Comparison of ENCODE assay signal across 10 cellular contexts in genomic region chr10:92822060-92822634, GRCh38. TPM values are rescaled to one million over a fixed set of nuclear protein-coding genes. Genes with fewer than 3 reads are reported as not detected.
A peak's percentile ranks its signal among the peaks of the same experiment; 100 is the strongest.
DNase-seq lines count a peak whose midpoint lies in the region; ATAC-seq and TF ChIP-seq lines count a peak whose summit lies in the region.
"Had no signal": no experiment of that assay in that cellular context is flagged by ENCODE, and none has a peak within 500 bp of the region (broad histone marks: within the 10 kb centered on the region; RNA-seq: fewer than 3 reads in every experiment).

No MANE protein-coding gene starts in this region.

- H3K4me1 ChIP-seq in right lobe of liver (no peaks in the 10 kb centered on the region), neural progenitor cell (no peaks in the 10 kb centered on the region)

- ATAC-seq in right lobe of liver, result peak; percentile 49 to 78 (median 68)
- ATAC-seq in HG03439 (IDR thresholded peaks at IDR 0.05; ENCODE audit: unreplicated experiment), result no peak

- H3K9me3 ChIP-seq in right lobe of liver (no peaks in the 10 kb centered on the region), neural progenitor cell (ENCODE audit: low read depth) (no peaks in the 10 kb centered on the region)

- no peaks in the 10 kb centered on the region for H4K20me1 ChIP-seq in neural progenitor cell (ENCODE audit: low read depth)

- no peak overlapping the region for H3K9ac ChIP-seq in neural progenitor cell

- intact Hi-C loops in right lobe of liver (cut with DNase I), result no loop called here

- H3K36me3 Mint-ChIP-seq in neural progenitor cell, result no peaks in the 10 kb centered on the region
- H3K36me3 Mint-ChIP-seq in nephron progenitor cell (ENCODE audit: low read depth), result no peaks in the 10 kb centered on the region
- H3K36me3 Mint-ChIP-seq: brain had no signal

- H3K27ac ChIP-seq in right lobe of liver (peak overlapping the region; percentile 1 to 58 (median 16)), neural progenitor cell (no peak overlapping the region)

- no peaks in the 10 kb centered on the region for H3K36me3 ChIP-seq in right lobe of liver
- no peaks in the 10 kb centered on the region for H3K36me3 ChIP-seq in neural progenitor cell

- H3K27me3 ChIP-seq in right lobe of liver, result no peaks in the 10 kb centered on the region
- H3K27me3 ChIP-seq in neural progenitor cell, result no peaks in the 10 kb centered on the region

- TF ChIP-seq CTCF in astrocyte of the cerebellum (IDR thresholded peaks at IDR 0.05; ENCODE audit: low read depth, low read length, missing control alignments) (no peak), right lobe of liver (IDR thresholded peaks at IDR 0.05) (no peak), neural progenitor cell (IDR thresholded peaks at IDR 0.05) (no peak), nephron progenitor cell (IDR thresholded peaks at IDR 0.05) (no peak)

- H3K79me2 ChIP-seq in neural progenitor cell (ENCODE audit: low read depth), result no peaks in the 10 kb centered on the region

- no peaks in the 10 kb centered on the region for H3F3A ChIP-seq in neural progenitor cell (ENCODE audit: low read depth)

- in situ Hi-C loops in astrocyte of the cerebellum (cut with HindIII; ENCODE audit: low sequenced_read_pairs), result no loop called here

- no peak overlapping the region for H3K4me3 Mint-ChIP-seq in neural progenitor cell
- no peak overlapping the region for H3K4me3 Mint-ChIP-seq in nephron progenitor cell
- H3K4me3 Mint-ChIP-seq: brain had no signal

- H2AFZ ChIP-seq in neural progenitor cell (replicated peaks), result no peak overlapping the region

- peak; percentile 61 for DNase-seq in AG08396 (ENCODE audit: low spot score)
- peak; percentile 73 for DNase-seq in HT-29 (ENCODE audit: low spot score)
- DNase-seq in astrocyte of the cerebellum (ENCODE audit: low read depth), result peak; percentile 57
- no peak for DNase-seq in right lobe of liver
- no peak for DNase-seq in neural progenitor cell (ENCODE audit: low spot score)
- no peak for DNase-seq in NCI-H748 treated with DMSO at 0.1 percent for 48 hours (lab: John Stamatoyannopoulos, UW)
- no peak for DNase-seq in nephron progenitor cell
- DNase-seq: stimulated activated CD4-positive, alpha-beta T cell treated with anti-CD3 and anti-CD28 coated beads, Interleukin-4, amount 100 ng/mL, for 24 hours had no signal

- peaks cover 2% of the 10 kb centered on the region for H3K9me3 Mint-ChIP-seq in neural progenitor cell
- peaks cover 7% of the 10 kb centered on the region for H3K9me3 Mint-ChIP-seq in nephron progenitor cell
- H3K9me3 Mint-ChIP-seq: brain had no signal

- H3K4me2 ChIP-seq in neural progenitor cell, result no peak overlapping the region

- H3K27ac Mint-ChIP-seq in neural progenitor cell, result no peak overlapping the region
- H3K27ac Mint-ChIP-seq in nephron progenitor cell, result no peak overlapping the region

- H3K27me3 Mint-ChIP-seq in neural progenitor cell (ENCODE audit: insufficient read depth, low read depth), result peaks cover 3% of the 10 kb centered on the region
- H3K27me3 Mint-ChIP-seq in nephron progenitor cell (ENCODE audit: low read depth, poor library complexity), result peaks cover 20% of the 10 kb centered on the region

- H3K4me3 ChIP-seq in astrocyte of the cerebellum (ENCODE audit: low read depth, low read length) (no peak overlapping the region), right lobe of liver (no peak overlapping the region), neural progenitor cell (no peak overlapping the region)

- 41% methylated on average over 6 of the region's 6 CpGs for WGBS in right lobe of liver (ENCODE audit: insufficient coverage, low coverage, low lambda C conversion rate, missing lambda C conversion rate)

- TF ChIP-seq POLR2A in right lobe of liver (IDR thresholded peaks at IDR 0.05), result no peak

- H3K4me1 Mint-ChIP-seq in neural progenitor cell (peaks cover 5% of the 10 kb centered on the region), nephron progenitor cell (no peaks in the 10 kb centered on the region)

RNA-seq across cellular contexts. Expression of gene EXOC6, which starts 26.2 kb away (rescaled TPM):
- 10.7 and 27.5 TPM in 2 replicates for total RNA-seq in HT-29 (2014; rRNA removed; shearing (Covaris generic))
- total RNA-seq in right lobe of liver, result 10 to 100 TPM in 3 of 6 experiments, 1 to 10 TPM in 3; 5.5 to 15.6 (median 9.9) TPM
- total RNA-seq in neural progenitor cell (ENCODE audit: low replicate concordance), result 17.3 and 25.6 TPM in 2 replicates

Comparison
In these comparisons a context has a peak if more than half of its experiments do, and no peak if none do; other contexts are left out.
1. DNase-seq: peak in AG08396 (single experiment), HT-29 (single experiment) and astrocyte of the cerebellum (single experiment); none in right lobe of liver (0 of 3), neural progenitor cell (single experiment), NCI-H748 treated with DMSO at 0.1 percent for 48 hours (single experiment) and nephron progenitor cell (single experiment).